Comparison of ENCODE assay signal across 8 cellular contexts in genomic region chr19:11346104-11346940, GRCh38. TPM values are rescaled to one million over a fixed set of nuclear protein-coding genes. Genes with fewer than 3 reads are reported as not detected.
DNase-seq lines count a peak whose midpoint lies in the region; ATAC-seq and TF ChIP-seq lines count a peak whose summit lies in the region.

CCDC159 (plus strand) TSS chr19:11346519; CDS start chr19:11346607, 88 bp downstream.
TMEM205 (minus strand) TSS chr19:11346268; CDS start chr19:11345619, 649 bp downstream.

- no peaks in the 10 kb centered on the region for H3K27me3 Mint-ChIP-seq in T-helper 17 cell
- H3K27me3 Mint-ChIP-seq in progenitor cell of endocrine pancreas: no peaks in the 10 kb centered on the region

- H3K27me3 ChIP-seq in left ventricle myocardium inferior (ENCODE audit: low read depth): no peaks in the 10 kb centered on the region

- TF ChIP-seq CTCF in GM13977 (IDR thresholded peaks at IDR 0.05; ENCODE audit: extremely low read depth, insufficient read depth, missing control alignments): peak; percentile 26
- peak; percentile 21 for TF ChIP-seq CTCF in left ventricle myocardium inferior (IDR thresholded peaks at IDR 0.05; ENCODE audit: borderline replicate concordance)
- no peak for TF ChIP-seq CTCF in progenitor cell of endocrine pancreas (IDR thresholded peaks at IDR 0.05; ENCODE audit: unreplicated experiment)

- H3K9me3 ChIP-seq in T-helper 17 cell (ENCODE audit: control insufficient read depth, low read length, poor library complexity, severe bottlenecking): no peaks in the 10 kb centered on the region
- peaks cover 9% of the 10 kb centered on the region for H3K9me3 ChIP-seq in left ventricle myocardium inferior (replicated peaks)

- intact Hi-C loops in left ventricle myocardium inferior (cut with micrococcal nuclease): no loop called here

- peaks cover 3% of the 10 kb centered on the region for H3K9me3 Mint-ChIP-seq in progenitor cell of endocrine pancreas (ENCODE audit: low read depth)

- H3K27ac Mint-ChIP-seq in T-helper 17 cell (peak within 1 kb of the TSS; percentile 98), progenitor cell of endocrine pancreas (peak within 1 kb of the TSS; percentile 97)

- ATAC-seq in HG02884 (IDR thresholded peaks at IDR 0.05; ENCODE audit: unreplicated experiment): peak; percentile 87
- peak; percentile 97 for ATAC-seq in T-helper 17 cell

- H3K4me1 Mint-ChIP-seq in T-helper 17 cell (peaks cover 27% of the 10 kb centered on the region), progenitor cell of endocrine pancreas (ENCODE audit: low read depth) (peaks cover 13% of the 10 kb centered on the region)

- in situ Hi-C loops in GM13977 (cut with MboI; ENCODE audit: low pct_unique_long_range_greater_than_20kb, low sequenced_read_pairs, unreplicated experiment): no loop called here

- H3K4me3 Mint-ChIP-seq in T-helper 17 cell (peak within 1 kb of the TSS; percentile 97), progenitor cell of endocrine pancreas (ENCODE audit: low read depth) (peak within 1 kb of the TSS; percentile 95)

- peaks cover 15% of the 10 kb centered on the region for H3K36me3 ChIP-seq in left ventricle myocardium inferior

- H3K27ac ChIP-seq in left ventricle myocardium inferior (replicated peaks): peak within 1 kb of the TSS; percentile 89

- H3K4me3 ChIP-seq in left ventricle myocardium inferior: peak within 1 kb of the TSS; percentile 91

- H3K36me3 Mint-ChIP-seq in T-helper 17 cell (ENCODE audit: low read depth): peaks cover 4% of the 10 kb centered on the region
- H3K36me3 Mint-ChIP-seq in progenitor cell of endocrine pancreas (ENCODE audit: insufficient read depth): no peaks in the 10 kb centered on the region

- H3K4me1 ChIP-seq in left ventricle myocardium inferior: peaks cover 33% of the 10 kb centered on the region

- DNase-seq in GM13977 (ENCODE audit: low spot score) (peak; percentile 97), NCI-H1694 (lab: John Stamatoyannopoulos, UW) (peak; percentile 98), T-helper 17 cell (peak; percentile 92 to 97 (median 95)), amygdala (lab: John Stamatoyannopoulos, UW) (peak; percentile 67 to 99 (median 98)), left ventricle myocardium inferior (peak; percentile 98), progenitor cell of endocrine pancreas (ENCODE audit: low spot score, unreplicated experiment) (peak; percentile 94), ureter (ENCODE audit: low spot score) (peak; percentile 100)

RNA-seq across cellular contexts. Expression of gene CCDC159, which starts in this region (rescaled TPM):
- total RNA-seq in T-helper 17 cell (10 to 100 TPM; 55.8 to 64.1 TPM), left ventricle myocardium inferior (24.5 TPM), progenitor cell of endocrine pancreas (25.0 and 27.6 TPM in 2 replicates), ureter (44.4 TPM)

RNA-seq across cellular contexts. Expression of gene TMEM205, which starts in this region (rescaled TPM):
- 10 to 100 TPM; 15.3 to 21.9 TPM for total RNA-seq in T-helper 17 cell
- total RNA-seq in left ventricle myocardium inferior: 77.8 TPM
- total RNA-seq in progenitor cell of endocrine pancreas: 49.8 and 51.1 TPM in 2 replicates
- total RNA-seq in ureter: 185 TPM

Comparison
In these comparisons a context has a peak if more than half of its experiments do, and no peak if none do; other contexts are left out.
1. Peak in every context shown above with its lines: DNase-seq, ATAC-seq, H3K4me3 ChIP-seq and H3K27ac ChIP-seq.